23 cellular contexts compared by ENCODE assay signal in genomic region chr6:50762798-50763197, GRCh38. TPM values are rescaled to one million over a fixed set of nuclear protein-coding genes. Genes with fewer than 3 reads are reported as not detected.
"Had no signal": no experiment of that assay in that cellular context is flagged by ENCODE, and none has a peak within 500 bp of the region (broad histone marks: within the 10 kb centered on the region; RNA-seq: fewer than 3 reads in every experiment).

No MANE protein-coding gene starts in this region.

- H3K9ac ChIP-seq: SK-N-SH had no signal

- H3K27ac Mint-ChIP-seq: T-cell had no signal

- DNase-seq: KBM-7, MG63, MV-4-11, NCI-H1048, NCI-H1105, NCI-H1417 treated with DMSO at 0.1 percent for 48 hours, NCI-H146, NCI-H1694 treated with DMSO at 0.1 percent for 48 hours, NCI-H1930, NCI-H2081, NCI-H2107, NCI-H2227 treated with DMSO at 0.1 percent for 48 hours, NCI-H524, NCI-H526 treated with DMSO at 0.1 percent for 48 hours, NCI-H748 treated with DMSO at 0.1 percent for 48 hours, RPMI8226, SK-N-SH, SW 1271, T-cell had no signal

- H3K36me3 Mint-ChIP-seq: T-cell had no signal

- H3K4me3 Mint-ChIP-seq: T-cell had no signal

- H3K9me3 ChIP-seq: MG63, SK-N-SH had no signal

- H3K27me3 Mint-ChIP-seq: T-cell had no signal

- H3K36me3 ChIP-seq: MG63 had no signal

- H3K27me3 ChIP-seq: MG63 had no signal

- H3K4me2 ChIP-seq: SK-N-SH had no signal

- H3K9me2 ChIP-seq: SK-N-SH had no signal

- H3K4me1 Mint-ChIP-seq: T-cell had no signal

- ATAC-seq: T-cell had no signal

- H3K4me3 ChIP-seq: MG63 had no signal

RNA-seq across cellular contexts. Expression of gene TFAP2D, which starts 49.5 kb away (rescaled TPM):
- total RNA-seq: HT1080, LHCN-M2, NCI-H460, SK-MEL-5, T-cell had no signal
- polyA plus RNA-seq: SK-N-SH had no signal

RNA-seq across cellular contexts. Expression of gene TFAP2B, which starts 55.9 kb away (rescaled TPM):
- total RNA-seq: HT1080, LHCN-M2, NCI-H460, SK-MEL-5, T-cell had no signal
